ENCODE assay signal across 15 cellular contexts in genomic region chr3:49009391-49009790, GRCh38. TPM values are rescaled to one million over a fixed set of nuclear protein-coding genes. Genes with fewer than 3 reads are reported as not detected.
DNase-seq lines count a peak whose midpoint lies in the region; ATAC-seq lines count a peak whose summit lies in the region.
"Had no signal": no experiment of that assay in that cellular context is flagged by ENCODE, and none has a peak within 500 bp of the region (broad histone marks: within the 10 kb centered on the region; RNA-seq: fewer than 3 reads in every experiment).

No MANE protein-coding gene starts in this region.

- no peak for ATAC-seq in stimulated activated naive CD8-positive, alpha-beta T cell treated with anti-CD3 and anti-CD28 coated beads, Interleukin-15, Interleukin-2, amounts not matched to agents 100 U/mL and 50 U/mL, for 24 hours
- ATAC-seq in activated T-helper 17 cell treated with anti-CD3 and anti-CD28 coated beads, Interleukin-2, amount 50 U/mL, for 72 hours (replicated peaks): no peak
- no peak for ATAC-seq in naive thymus-derived CD8-positive, alpha-beta T cell
- no peak for ATAC-seq in HG03565 (IDR thresholded peaks at IDR 0.05; ENCODE audit: unreplicated experiment)
- ATAC-seq: foreskin keratinocyte, left ventricle myocardium superior had no signal

- no peaks in the 10 kb centered on the region for H3K9me3 Mint-ChIP-seq in stimulated activated naive CD8-positive, alpha-beta T cell treated with anti-CD3 and anti-CD28 coated beads, Interleukin-15, Interleukin-2, amounts not matched to agents 100 ng/mL and 50 ng/mL, for 24 hours
- no peaks in the 10 kb centered on the region for H3K9me3 Mint-ChIP-seq in activated T-helper 17 cell treated with anti-CD3 and anti-CD28 coated beads, Interleukin-2, amount 50 U/mL, for 72 hours
- H3K9me3 Mint-ChIP-seq in naive thymus-derived CD8-positive, alpha-beta T cell: no peaks in the 10 kb centered on the region

- no peak for DNase-seq in stimulated activated naive CD8-positive, alpha-beta T cell treated with anti-CD3 and anti-CD28 coated beads, Interleukin-15, Interleukin-2, amounts not matched to agents 100 U/mL and 50 U/mL, for 24 hours
- no peak for DNase-seq in naive thymus-derived CD8-positive, alpha-beta T cell
- DNase-seq in GM19240 (ENCODE audit: insufficient read length, low spot score) (no peak), globus pallidus (ENCODE audit: low spot score) (no peak), A172 (ENCODE audit: low spot score) (no peak)
- DNase-seq: aorta, colonic mucosa, foreskin keratinocyte, left ventricle myocardium superior, MG63, NCI-H187 treated with DMSO at 0.1 percent for 48 hours, NCI-H446 had no signal

- H3K4me3 Mint-ChIP-seq in stimulated activated naive CD8-positive, alpha-beta T cell treated with anti-CD3 and anti-CD28 coated beads, Interleukin-15, Interleukin-2, amounts not matched to agents 100 ng/mL and 50 ng/mL, for 24 hours: no peak overlapping the region
- H3K4me3 Mint-ChIP-seq in activated T-helper 17 cell treated with anti-CD3 and anti-CD28 coated beads, Interleukin-2, amount 50 U/mL, for 72 hours: peak overlapping the region; percentile 94
- H3K4me3 Mint-ChIP-seq in naive thymus-derived CD8-positive, alpha-beta T cell: peak overlapping the region in 9 of 10 donors; percentile 10 to 99 (median 45)

- H3K4me1 Mint-ChIP-seq in stimulated activated naive CD8-positive, alpha-beta T cell treated with anti-CD3 and anti-CD28 coated beads, Interleukin-15, Interleukin-2, amounts not matched to agents 100 ng/mL and 50 ng/mL, for 24 hours (ENCODE audit: low read depth): peaks cover 25% of the 10 kb centered on the region
- H3K4me1 Mint-ChIP-seq in activated T-helper 17 cell treated with anti-CD3 and anti-CD28 coated beads, Interleukin-2, amount 50 U/mL, for 72 hours: peaks cover 15% of the 10 kb centered on the region
- peaks cover 22 to 47% (median 28%) of the 10 kb centered on the region in 4 donors for H3K4me1 Mint-ChIP-seq in naive thymus-derived CD8-positive, alpha-beta T cell

- POLR2A ChIA-PET in naive thymus-derived CD8-positive, alpha-beta T cell (lab: Charles Lee): interaction anchor here (0.7 to 7.5 kb wide), 4 partner anchors 11 to 488 kb away, joined by 3 to 278 read pairs (median 55); partner anchors contain the start of genes DALRD3, IMPDH2, NDUFAF3 and QRICH1

- peak overlapping the region; percentile 58 for H3K27ac Mint-ChIP-seq in stimulated activated naive CD8-positive, alpha-beta T cell treated with anti-CD3 and anti-CD28 coated beads, Interleukin-15, Interleukin-2, amounts not matched to agents 100 ng/mL and 50 ng/mL, for 24 hours
- H3K27ac Mint-ChIP-seq in activated T-helper 17 cell treated with anti-CD3 and anti-CD28 coated beads, Interleukin-2, amount 50 U/mL, for 72 hours: peak overlapping the region; percentile 97
- H3K27ac Mint-ChIP-seq in naive thymus-derived CD8-positive, alpha-beta T cell: peak overlapping the region in 5 of 10 donors; percentile 42 to 64 (median 58)

- H3K27me3 Mint-ChIP-seq in stimulated activated naive CD8-positive, alpha-beta T cell treated with anti-CD3 and anti-CD28 coated beads, Interleukin-15, Interleukin-2, amounts not matched to agents 100 ng/mL and 50 ng/mL, for 24 hours: no peaks in the 10 kb centered on the region
- no peaks in the 10 kb centered on the region for H3K27me3 Mint-ChIP-seq in activated T-helper 17 cell treated with anti-CD3 and anti-CD28 coated beads, Interleukin-2, amount 50 U/mL, for 72 hours
- H3K27me3 Mint-ChIP-seq in naive thymus-derived CD8-positive, alpha-beta T cell: no peaks in the 10 kb centered on the region

- H3K36me3 Mint-ChIP-seq in stimulated activated naive CD8-positive, alpha-beta T cell treated with anti-CD3 and anti-CD28 coated beads, Interleukin-15, Interleukin-2, amounts not matched to agents 100 ng/mL and 50 ng/mL, for 24 hours (ENCODE audit: low read depth): peaks cover 19% of the 10 kb centered on the region
- H3K36me3 Mint-ChIP-seq in activated T-helper 17 cell treated with anti-CD3 and anti-CD28 coated beads, Interleukin-2, amount 50 U/mL, for 72 hours (ENCODE audit: low read depth): peaks cover 67% of the 10 kb centered on the region
- peaks cover 0 to 23% (median 0%) of the 10 kb centered on the region in 3 donors for H3K36me3 Mint-ChIP-seq in naive thymus-derived CD8-positive, alpha-beta T cell

RNA-seq across cellular contexts. Expression of gene WDR6, which starts 2.2 kb away (rescaled TPM):
- 100 to 1,000 TPM; 154 to 208 TPM for total RNA-seq in activated T-helper 17 cell treated with anti-CD3 and anti-CD28 coated beads, Interleukin-2, amount 50 U/mL, for 72 hours
- 100 to 1,000 TPM; 332 to 351 TPM for total RNA-seq in naive thymus-derived CD8-positive, alpha-beta T cell
- 100 to 1,000 TPM in 2 of 3 donors, 10 to 100 TPM in 1; 96.3 to 126 (median 111) TPM for polyA plus RNA-seq in naive thymus-derived CD8-positive, alpha-beta T cell
- total RNA-seq in A172 (2014; rRNA removed; shearing (Covaris generic)): 63.7 and 76.1 TPM in 2 replicates

RNA-seq across cellular contexts. Expression of gene DALRD3, which starts 9.0 kb away (rescaled TPM):
- 10 to 100 TPM; 20.9 to 21.2 TPM for total RNA-seq in activated T-helper 17 cell treated with anti-CD3 and anti-CD28 coated beads, Interleukin-2, amount 50 U/mL, for 72 hours
- total RNA-seq in naive thymus-derived CD8-positive, alpha-beta T cell: 10 to 100 TPM; 23.9 to 24.2 TPM
- 10 to 100 TPM; 20.8 to 21.9 (median 21.8) TPM for polyA plus RNA-seq in naive thymus-derived CD8-positive, alpha-beta T cell
- 36.1 and 50.0 TPM in 2 replicates for total RNA-seq in A172 (2014; rRNA removed; shearing (Covaris generic))

RNA-seq across cellular contexts. Expression of gene NDUFAF3, which starts 12.5 kb away (rescaled TPM):
- 10 to 100 TPM; 40.6 to 56.7 TPM for total RNA-seq in activated T-helper 17 cell treated with anti-CD3 and anti-CD28 coated beads, Interleukin-2, amount 50 U/mL, for 72 hours
- total RNA-seq in naive thymus-derived CD8-positive, alpha-beta T cell: 10 to 100 TPM; 87.1 to 89.2 TPM
- polyA plus RNA-seq in naive thymus-derived CD8-positive, alpha-beta T cell: 100 to 1,000 TPM; 140 to 226 (median 202) TPM
- total RNA-seq in A172 (2014; rRNA removed; shearing (Covaris generic)): 96.8 and 112 TPM in 2 replicates

RNA-seq across cellular contexts. Expression of gene P4HTM, which starts 19.4 kb away (rescaled TPM):
- 10 to 100 TPM; 32.2 to 44.9 TPM for total RNA-seq in activated T-helper 17 cell treated with anti-CD3 and anti-CD28 coated beads, Interleukin-2, amount 50 U/mL, for 72 hours
- 10 to 100 TPM; 57.0 to 62.5 TPM for total RNA-seq in naive thymus-derived CD8-positive, alpha-beta T cell
- polyA plus RNA-seq in naive thymus-derived CD8-positive, alpha-beta T cell: 10 to 100 TPM; 20.3 to 23.3 (median 22.9) TPM
- 20.7 and 21.2 TPM in 2 replicates for total RNA-seq in A172 (2014; rRNA removed; shearing (Covaris generic))

RNA-seq across cellular contexts. Expression of gene IMPDH2, which starts 19.8 kb away (rescaled TPM):
- 100 to 1,000 TPM; 460 to 479 TPM for total RNA-seq in activated T-helper 17 cell treated with anti-CD3 and anti-CD28 coated beads, Interleukin-2, amount 50 U/mL, for 72 hours
- total RNA-seq in naive thymus-derived CD8-positive, alpha-beta T cell: 100 to 1,000 TPM; 121 to 129 TPM
- 100 to 1,000 TPM in 2 of 3 donors, 10 to 100 TPM in 1; 97.3 to 121 (median 118) TPM for polyA plus RNA-seq in naive thymus-derived CD8-positive, alpha-beta T cell
- total RNA-seq in A172 (2014; rRNA removed; shearing (Covaris generic)): 218 and 219 TPM in 2 replicates
